In genomic region chr15:42737529-42738328, GRCh38 we compare ENCODE assay signal across 8 cellular contexts. TPM values are rescaled to one million over a fixed set of nuclear protein-coding genes. Genes with fewer than 3 reads are reported as not detected.
DNase-seq lines count a peak whose midpoint lies in the region; ATAC-seq lines count a peak whose summit lies in the region.

No MANE protein-coding gene starts in this region.

- no peak for ATAC-seq in natural killer cell treated with Interleukin-12 subunit alpha and Interleukin-12 subunit beta and Interleukin-15 and Interleukin-18, amount 100 ng/mL, for 72 hours
- ATAC-seq in HG02623 (IDR thresholded peaks at IDR 0.05; ENCODE audit: unreplicated experiment) (no peak), GM19351 (IDR thresholded peaks at IDR 0.05; ENCODE audit: unreplicated experiment) (no peak), HG02678 (IDR thresholded peaks at IDR 0.05; ENCODE audit: unreplicated experiment) (no peak)

- intact Hi-C loops in dendritic cell treated with granulocyte-macrophage colony-stimulating factor and Interleukin-4, amounts not matched to agents 40 ng/mL and 50 ng/mL, for 4 days (cut with micrococcal nuclease): loop anchor here (10.0 kb wide), 1 partner anchor 187 kb away; the partner anchor contains the start of gene TTBK2

- no peaks in the 10 kb centered on the region for H3K9me3 Mint-ChIP-seq in dendritic cell treated with granulocyte-macrophage colony-stimulating factor and Interleukin-4, amounts not matched to agents 40 ng/mL and 50 ng/mL, for 4 days
- no peaks in the 10 kb centered on the region for H3K9me3 Mint-ChIP-seq in natural killer cell treated with Interleukin-12 subunit alpha and Interleukin-12 subunit beta and Interleukin-15 and Interleukin-18, amount 100 ng/mL, for 72 hours

- H3K36me3 Mint-ChIP-seq in dendritic cell treated with granulocyte-macrophage colony-stimulating factor and Interleukin-4, amounts not matched to agents 40 ng/mL and 50 ng/mL, for 4 days (ENCODE audit: low read depth): peaks cover 40% of the 10 kb centered on the region
- H3K36me3 Mint-ChIP-seq in natural killer cell treated with Interleukin-12 subunit alpha and Interleukin-12 subunit beta and Interleukin-15 and Interleukin-18, amount 100 ng/mL, for 72 hours: peaks cover 7% of the 10 kb centered on the region

- peaks cover 20% of the 10 kb centered on the region for H3K4me1 Mint-ChIP-seq in dendritic cell treated with granulocyte-macrophage colony-stimulating factor and Interleukin-4, amounts not matched to agents 40 ng/mL and 50 ng/mL, for 4 days (ENCODE audit: low read depth)
- peaks cover 11 to 13% of the 10 kb centered on the region in 2 donors for H3K4me1 Mint-ChIP-seq in natural killer cell treated with Interleukin-12 subunit alpha and Interleukin-12 subunit beta and Interleukin-15 and Interleukin-18, amount 100 ng/mL, for 72 hours (ENCODE audit: low read depth in 2 of 2)

- peak overlapping the region; percentile 76 for H3K4me3 Mint-ChIP-seq in dendritic cell treated with granulocyte-macrophage colony-stimulating factor and Interleukin-4, amounts not matched to agents 40 ng/mL and 50 ng/mL, for 4 days
- H3K4me3 Mint-ChIP-seq in natural killer cell treated with Interleukin-12 subunit alpha and Interleukin-12 subunit beta and Interleukin-15 and Interleukin-18, amount 100 ng/mL, for 72 hours: peak overlapping the region; percentile 82

- peak; percentile 4 for DNase-seq in NCI-H226
- no peak for DNase-seq in natural killer cell treated with Interleukin-12 subunit alpha and Interleukin-12 subunit beta and Interleukin-15 and Interleukin-18, amount 100 ng/mL, for 72 hours (ENCODE audit: low spot score)
- DNase-seq in NCI-H2196 (lab: John Stamatoyannopoulos, UW; ENCODE audit: unreplicated experiment): no peak

- H3K4me3 ChIP-seq in GM08714 (ENCODE audit: low read length): peak overlapping the region; percentile 89; the same call in 1 of the 2 replicates

- H3K27ac Mint-ChIP-seq in dendritic cell treated with granulocyte-macrophage colony-stimulating factor and Interleukin-4, amounts not matched to agents 40 ng/mL and 50 ng/mL, for 4 days: peak overlapping the region; percentile 88
- H3K27ac Mint-ChIP-seq in natural killer cell treated with Interleukin-12 subunit alpha and Interleukin-12 subunit beta and Interleukin-15 and Interleukin-18, amount 100 ng/mL, for 72 hours: peak overlapping the region; percentile 51 to 55

- H3K27me3 Mint-ChIP-seq in dendritic cell treated with granulocyte-macrophage colony-stimulating factor and Interleukin-4, amounts not matched to agents 40 ng/mL and 50 ng/mL, for 4 days: no peaks in the 10 kb centered on the region
- H3K27me3 Mint-ChIP-seq in natural killer cell treated with Interleukin-12 subunit alpha and Interleukin-12 subunit beta and Interleukin-15 and Interleukin-18, amount 100 ng/mL, for 72 hours: no peaks in the 10 kb centered on the region

RNA-seq across cellular contexts. Expression of gene CDAN1, which starts 0.8 kb away (rescaled TPM):
- total RNA-seq in natural killer cell treated with Interleukin-12 subunit alpha and Interleukin-12 subunit beta and Interleukin-15 and Interleukin-18, amount 100 ng/mL, for 72 hours: 10 to 100 TPM; 14.9 to 30.5 TPM
